ENCODE assay signal across 13 cellular contexts in the genomic region with DNA sequence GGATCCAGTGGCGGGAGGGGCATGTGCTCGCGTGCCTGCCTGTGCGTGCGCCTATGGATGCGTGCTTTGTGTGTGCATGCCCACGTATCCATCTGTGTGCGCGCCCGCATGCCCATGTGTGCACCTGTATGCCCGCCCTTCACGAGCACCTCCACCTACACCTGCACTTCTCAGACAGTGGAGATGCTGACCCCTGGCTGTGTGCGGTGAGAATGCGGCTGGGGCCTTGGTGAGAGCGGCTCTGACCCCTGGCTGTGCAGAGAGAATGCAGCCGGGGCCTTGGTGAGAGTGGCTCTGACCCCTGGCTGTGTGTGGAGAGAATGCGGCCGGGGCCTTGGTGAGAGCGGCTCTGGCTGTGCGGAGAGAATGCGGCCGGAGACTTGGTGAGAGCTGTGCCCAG. TPM values are rescaled to one million over a fixed set of nuclear protein-coding genes. Genes with fewer than 3 reads are reported as not detected.
DNase-seq lines count a peak whose midpoint lies in the region; ATAC-seq and TF ChIP-seq lines count a peak whose summit lies in the region.
"Had no signal": no experiment of that assay in that cellular context is flagged by ENCODE, and none has a peak within 500 bp of the region (broad histone marks: within the 10 kb centered on the region; RNA-seq: fewer than 3 reads in every experiment).

No MANE protein-coding gene starts in this region.

- no peaks in the 10 kb centered on the region for H3K27me3 ChIP-seq in OCI-LY3 (ENCODE audit: low read depth, low read length)
- no peaks in the 10 kb centered on the region for H3K27me3 ChIP-seq in esophagus muscularis mucosa
- H3K27me3 ChIP-seq: esophagus squamous epithelium had no signal

- peak; percentile 21; the same call in 1 of the 2 replicates for TF ChIP-seq CTCF in OCI-LY3 (IDR thresholded peaks at IDR 0.05; ENCODE audit: low read depth, low read length)
- peak; percentile 51 for TF ChIP-seq CTCF in glutamatergic neuron (IDR thresholded peaks at IDR 0.05; ENCODE audit: partially characterized antibody, unreplicated experiment)
- no peak for TF ChIP-seq CTCF in esophagus muscularis mucosa (IDR thresholded peaks at IDR 0.05)

- no peak for TF ChIP-seq EP300 in esophagus muscularis mucosa (IDR thresholded peaks at IDR 0.05)

- H3K4me3 ChIP-seq in OCI-LY3 (ENCODE audit: low read length) (no peak overlapping the region), esophagus muscularis mucosa (no peak overlapping the region)
- H3K4me3 ChIP-seq: esophagus squamous epithelium had no signal

- peaks cover 51% of the 10 kb centered on the region for H4K20me1 ChIP-seq in OCI-LY3 (ENCODE audit: insufficient read depth, low read length)

- peaks cover 48% of the 10 kb centered on the region for H3K79me2 ChIP-seq in OCI-LY3 (ENCODE audit: low read length)

- H3K36me3 Mint-ChIP-seq in glutamatergic neuron (ENCODE audit: unreplicated experiment), result no peaks in the 10 kb centered on the region
- peaks cover 19% of the 10 kb centered on the region for H3K36me3 Mint-ChIP-seq in T-helper 2 cell treated with Interferon-gamma antibody and Interleukin-4, amounts not matched to agents 5 μg/mL and 100 μg/mL, for 36 hours (ENCODE audit: low read depth)

- no peak overlapping the region for H3K4me3 Mint-ChIP-seq in glutamatergic neuron (ENCODE audit: unreplicated experiment)
- no peak overlapping the region for H3K4me3 Mint-ChIP-seq in T-helper 2 cell treated with Interferon-gamma antibody and Interleukin-4, amounts not matched to agents 5 μg/mL and 100 μg/mL, for 36 hours

- no peak overlapping the region for H3K4me2 ChIP-seq in OCI-LY3 (ENCODE audit: low read length)

- H3K27ac Mint-ChIP-seq in glutamatergic neuron (ENCODE audit: unreplicated experiment), result no peak overlapping the region
- H3K27ac Mint-ChIP-seq in T-helper 2 cell treated with Interferon-gamma antibody and Interleukin-4, amounts not matched to agents 5 μg/mL and 100 μg/mL, for 36 hours, result no peak overlapping the region

- peaks cover 7% of the 10 kb centered on the region for H3K4me1 Mint-ChIP-seq in glutamatergic neuron (ENCODE audit: low read depth, unreplicated experiment)
- peaks cover 41% of the 10 kb centered on the region for H3K4me1 Mint-ChIP-seq in T-helper 2 cell treated with Interferon-gamma antibody and Interleukin-4, amounts not matched to agents 5 μg/mL and 100 μg/mL, for 36 hours (ENCODE audit: low read depth)

- peaks cover under 1% of the 10 kb centered on the region; the same call in 1 of the 2 replicates for H3K4me1 ChIP-seq in OCI-LY3 (ENCODE audit: low read length)
- H3K4me1 ChIP-seq in esophagus muscularis mucosa, result peaks cover 0 to 16% (median 0%) of the 10 kb centered on the region in 4 donors

- no peak for TF ChIP-seq POLR2A in esophagus muscularis mucosa (IDR thresholded peaks at IDR 0.05; ENCODE audit: low read depth)

- no peak for ATAC-seq in Right ventricle myocardium inferior
- ATAC-seq in left ventricle myocardium superior, result no peak

- H3K9me3 Mint-ChIP-seq in glutamatergic neuron (ENCODE audit: unreplicated experiment), result no peaks in the 10 kb centered on the region
- no peaks in the 10 kb centered on the region for H3K9me3 Mint-ChIP-seq in T-helper 2 cell treated with Interferon-gamma antibody and Interleukin-4, amounts not matched to agents 5 μg/mL and 100 μg/mL, for 36 hours

- H3K9me3 ChIP-seq in OCI-LY3 (ENCODE audit: insufficient read depth, low read length) (no peaks in the 10 kb centered on the region), esophagus muscularis mucosa (no peaks in the 10 kb centered on the region)
- H3K9me3 ChIP-seq: esophagus squamous epithelium had no signal

- 88% methylated on average over 20 of the region's 22 CpGs for WGBS in esophagus muscularis mucosa

- intact Hi-C loops in Right ventricle myocardium inferior (cut with DNase I) (no loop called here), left ventricle myocardium superior (cut with micrococcal nuclease) (no loop called here), esophagus muscularis mucosa (cut with DNase I) (no loop called here)

- H3K9ac ChIP-seq in OCI-LY3 (ENCODE audit: low read length), result no peak overlapping the region

- peak; percentile 26 for DNase-seq in Right ventricle myocardium inferior (ENCODE audit: missing footprints)
- DNase-seq in left ventricle myocardium superior, result no peak
- peak; percentile 61 for DNase-seq in glutamatergic neuron
- DNase-seq in T-helper 2 cell treated with Interferon-gamma antibody and Interleukin-4, amounts not matched to agents 5 μg/mL and 100 μg/mL, for 36 hours (ENCODE audit: low spot score), result no peak
- no peak for DNase-seq in NCI-H510A treated with DMSO at 0.1 percent for 48 hours (lab: John Stamatoyannopoulos, UW)
- no peak for DNase-seq in GM19240 (ENCODE audit: insufficient read length, low spot score)
- DNase-seq in esophagus muscularis mucosa (ENCODE audit: extremely low spot score), result no peak
- DNase-seq: activated T-cell treated with anti-CD3 and anti-CD28 coated beads, Interleukin-2, amount 50 U/mL, for 48 hours; esophagus squamous epithelium; NCI-H2029; nucleus accumbens; stimulated activated naive CD4-positive, alpha-beta T cell had no signal

- peaks cover 2% of the 10 kb centered on the region for H3K27me3 Mint-ChIP-seq in glutamatergic neuron (ENCODE audit: unreplicated experiment)
- H3K27me3 Mint-ChIP-seq in T-helper 2 cell treated with Interferon-gamma antibody and Interleukin-4, amounts not matched to agents 5 μg/mL and 100 μg/mL, for 36 hours (ENCODE audit: low read depth), result no peaks in the 10 kb centered on the region

- H3K27ac ChIP-seq in OCI-LY3 (ENCODE audit: low read length) (no peak overlapping the region), esophagus muscularis mucosa (replicated peaks in 1 of 4) (no peak overlapping the region)
- H3K27ac ChIP-seq: esophagus squamous epithelium had no signal

- H2AFZ ChIP-seq in OCI-LY3 (ENCODE audit: low read depth, low read length), result no peak overlapping the region

- no peaks in the 10 kb centered on the region for H3K36me3 ChIP-seq in OCI-LY3 (replicated peaks; ENCODE audit: low read depth, low read length)
- H3K36me3 ChIP-seq in esophagus muscularis mucosa, result peaks cover 4 to 34% (median 22%) of the 10 kb centered on the region in 4 donors

RNA-seq across cellular contexts. Expression of gene AXIN1, which starts 33.9 kb away (rescaled TPM):
- total RNA-seq in Right ventricle myocardium inferior (12.8 TPM), left ventricle myocardium superior (14.4 TPM), glutamatergic neuron (ENCODE audit: unreplicated experiment) (16.4 TPM), esophagus muscularis mucosa (10 to 100 TPM; 24.1 to 56.2 (median 44.1) TPM)

RNA-seq across cellular contexts. Expression of gene PDIA2, which starts 35.7 kb away (rescaled TPM):
- total RNA-seq in Right ventricle myocardium inferior, result 1.6 TPM
- 2.6 TPM for total RNA-seq in left ventricle myocardium superior
- total RNA-seq in glutamatergic neuron (ENCODE audit: unreplicated experiment), result 11.8 TPM
- 1 to 10 TPM in 2 of 4 donors, under 1 TPM in 1, not detected in 1; 0.23 to 1.2 (median 1.0) TPM for total RNA-seq in esophagus muscularis mucosa
- total RNA-seq: esophagus squamous epithelium had no signal

RNA-seq across cellular contexts. Expression of gene ARHGDIG, which starts 38.2 kb away (rescaled TPM):
- total RNA-seq in Right ventricle myocardium inferior (9.3 TPM), left ventricle myocardium superior (14.9 TPM), glutamatergic neuron (ENCODE audit: unreplicated experiment) (13.8 TPM), esophagus muscularis mucosa (1 to 10 TPM in 3 of 4 donors, under 1 TPM in 1; 0.80 to 4.8 (median 3.0) TPM)
- total RNA-seq: esophagus squamous epithelium had no signal

RNA-seq across cellular contexts. Expression of gene RGS11, which starts 42.9 kb away (rescaled TPM):
- total RNA-seq in Right ventricle myocardium inferior, result 15.4 TPM
- total RNA-seq in left ventricle myocardium superior, result 14.8 TPM
- 18.2 TPM for total RNA-seq in glutamatergic neuron (ENCODE audit: unreplicated experiment)
- total RNA-seq in esophagus muscularis mucosa, result 10 to 100 TPM in 2 of 4 donors, 1 to 10 TPM in 2; 7.1 to 18.2 (median 11.0) TPM

RNA-seq across cellular contexts. Expression of gene MRPL28, which starts 51.7 kb away (rescaled TPM):
- total RNA-seq in Right ventricle myocardium inferior (83.1 TPM), left ventricle myocardium superior (77.2 TPM), glutamatergic neuron (ENCODE audit: unreplicated experiment) (69.6 TPM), esophagus muscularis mucosa (10 to 100 TPM; 53.6 to 93.8 (median 69.5) TPM)

Comparison
In these comparisons a context has a peak if more than half of its experiments do, and no peak if none do; other contexts are left out.
1. DNase-seq: peak in Right ventricle myocardium inferior (single experiment) and glutamatergic neuron (single experiment); none in left ventricle myocardium superior (single experiment), T-helper 2 cell treated with Interferon-gamma antibody and Interleukin-4, amounts not matched to agents 5 μg/mL and 100 μg/mL, for 36 hours (single experiment), NCI-H510A treated with DMSO at 0.1 percent for 48 hours (single experiment), GM19240 (single experiment) and esophagus muscularis mucosa (single experiment).
2. CTCF ChIP-seq: peak in OCI-LY3 (single experiment) and glutamatergic neuron (single experiment); none in esophagus muscularis mucosa (0 of 3).